ENCODE assay signal across 26 cellular contexts in genomic region chr4:176425035-176425434, GRCh38.
DNase-seq lines count a peak whose midpoint lies in the region; ATAC-seq, FAIRE-seq and TF ChIP-seq lines count a peak whose summit lies in the region.
"Had no signal": no experiment of that assay in that cellular context is flagged by ENCODE, and none has a peak within 500 bp of the region (broad histone marks: within the 10 kb centered on the region; RNA-seq: fewer than 3 reads in every experiment).

No MANE protein-coding gene starts in this region.

- H4K20me1 ChIP-seq in IMR-90 (ENCODE audit: insufficient read depth, low read length) (no peaks in the 10 kb centered on the region), Karpas-422 (ENCODE audit: insufficient read depth, low read depth, low read length) (no peaks in the 10 kb centered on the region)

- H3K56ac ChIP-seq in IMR-90 (ENCODE audit: extremely low read depth, insufficient read depth, low read length) = no peak overlapping the region

- no CpG with 5 or more reads among the region's 2 CpGs for WGBS in IMR-90 (ENCODE audit: extremely low coverage in 2 of 2, insufficient read length in 1 of 2), 2 experiments

- no peak overlapping the region for H3K9ac ChIP-seq in IMR-90 (ENCODE audit: low read depth, low read length)
- no peak overlapping the region for H3K9ac ChIP-seq in Karpas-422 (ENCODE audit: low read length)

- H3K4me2 ChIP-seq in IMR-90 (ENCODE audit: low read depth, low read length) (no peak overlapping the region), Karpas-422 (ENCODE audit: low read depth, low read length, poor library complexity, severe bottlenecking) (no peak overlapping the region)

- no peak overlapping the region for H3K23ac ChIP-seq in IMR-90 (ENCODE audit: low read depth, low read length)

- no peak for TF ChIP-seq POLR2A in IMR-90 (IDR thresholded peaks at IDR 0.05; ENCODE audit: low read depth, low read length)

- H3K4me3 ChIP-seq in IMR-90 (ENCODE audit: insufficient read depth, low read depth, low read length) = no peak overlapping the region
- no peak overlapping the region for H3K4me3 ChIP-seq in bronchial epithelial cell (ENCODE audit: low read depth, low read length)
- H3K4me3 ChIP-seq in Karpas-422 (ENCODE audit: low read length) = no peak overlapping the region
- H3K4me3 ChIP-seq: coronary artery, SJSA1, suprapubic skin had no signal

- H4K5ac ChIP-seq in IMR-90 (ENCODE audit: low read depth, low read length) = no peak overlapping the region

- H4K8ac ChIP-seq in IMR-90 (ENCODE audit: low read depth in 2 of 2, low read length in 2 of 2) = no peak overlapping the region

- CTCF ChIA-PET in IMR-90 (lab: Yijun Ruan, JAX) = no interaction called here

- no peak for TF ChIP-seq RAD21 in IMR-90 (IDR thresholded peaks at IDR 0.05; ENCODE audit: low read length)

- H3K27ac ChIP-seq in IMR-90 (ENCODE audit: insufficient read depth, low read length) (no peak overlapping the region), Karpas-422 (ENCODE audit: low read length) (no peak overlapping the region)
- H3K27ac ChIP-seq: C4-2B, coronary artery, SJSA1, suprapubic skin had no signal

- H3K79me1 ChIP-seq in IMR-90 (ENCODE audit: low read depth in 1 of 2, low read length in 2 of 2) = no peaks in the 10 kb centered on the region

- no peaks in the 10 kb centered on the region for H3K36me3 ChIP-seq in IMR-90 (ENCODE audit: control insufficient read depth, insufficient read depth, low read length)
- no peaks in the 10 kb centered on the region for H3K36me3 ChIP-seq in bronchial epithelial cell (ENCODE audit: control insufficient read depth, insufficient read depth, low read length)
- no peaks in the 10 kb centered on the region for H3K36me3 ChIP-seq in Karpas-422 (ENCODE audit: insufficient read depth, low read length)
- H3K36me3 ChIP-seq: SJSA1, suprapubic skin had no signal

- in situ Hi-C loops in IMR-90 (cut with MboI; ENCODE audit: low sequenced_read_pairs) = no loop called here

- no peaks in the 10 kb centered on the region for H3K27me3 ChIP-seq in IMR-90 (ENCODE audit: control insufficient read depth, insufficient read depth, low read length)
- no peaks in the 10 kb centered on the region for H3K27me3 ChIP-seq in bronchial epithelial cell (ENCODE audit: control insufficient read depth, insufficient read depth, low read length)
- no peaks in the 10 kb centered on the region for H3K27me3 ChIP-seq in Karpas-422 (ENCODE audit: low read length)
- H3K27me3 ChIP-seq: SJSA1, suprapubic skin had no signal

- H3K14ac ChIP-seq in IMR-90 (replicated peaks; ENCODE audit: low read depth, low read length) = no peak overlapping the region

- POLR2A ChIA-PET in IMR-90 (lab: Charles Lee; ENCODE audit: unreplicated experiment) = no interaction called here

- H3K9me3 ChIP-seq in IMR-90 (ENCODE audit: control insufficient read depth, insufficient read depth, low read length) (no peaks in the 10 kb centered on the region), Karpas-422 (ENCODE audit: low read length) (no peaks in the 10 kb centered on the region)
- H3K9me3 ChIP-seq: SJSA1, suprapubic skin had no signal

- H4K91ac ChIP-seq in IMR-90 (ENCODE audit: insufficient read depth, low read depth, low read length) = no peak overlapping the region

- no peak overlapping the region for H2AK9ac ChIP-seq in IMR-90 (replicated peaks; ENCODE audit: low read depth, low read length, poor library complexity)

- H3K18ac ChIP-seq in IMR-90 (ENCODE audit: low read depth, low read length) = no peak overlapping the region

- no peak overlapping the region for H2BK120ac ChIP-seq in IMR-90 (ENCODE audit: low read depth, low read length)

- ATAC-seq in IMR-90 (ENCODE audit: low read depth) = no peak
- ATAC-seq: left lobe of liver; naive thymus-derived CD4-positive, alpha-beta T cell; Panc1; stimulated activated naive B cell treated with anti-CD40 and anti-IgM and Interleukin-4, amounts not matched to agents 10 μg/mL and 1 μg/mL and 100 μg/mL, for 72 hours had no signal

- no peaks in the 10 kb centered on the region for H3K9me1 ChIP-seq in IMR-90 (ENCODE audit: insufficient read depth, low read length)

- peak; percentile 40 for DNase-seq in AG08395 (ENCODE audit: low spot score)
- DNase-seq in IMR-90 = peak; percentile 24
- DNase-seq in bronchial epithelial cell (ENCODE audit: low read depth) = peak; percentile 83
- DNase-seq in glomerular visceral epithelial cell (ENCODE audit: extremely low spot score) = peak; percentile 58
- no peak for DNase-seq in COR-L47 (lab: John Stamatoyannopoulos, UW)
- DNase-seq in NCI-H146 (lab: John Stamatoyannopoulos, UW) = no peak
- DNase-seq in activated CD4-positive, alpha-beta T cell treated with anti-CD3 and anti-CD28 coated beads, Interleukin-2, amount 50 U/mL, for 4 hours = no peak
- DNase-seq in Karpas-422 = no peak
- DNase-seq: activated CD4-positive, CD25-positive, alpha-beta regulatory T cell treated with anti-CD3 and anti-CD28 coated beads, Interleukin-2, amount 50 U/mL, for 72 hours; activated CD8-positive, alpha-beta memory T cell treated with anti-CD3 and anti-CD28 coated beads for 24 hours; activated T-cell treated with anti-CD3 and anti-CD28 coated beads, Interleukin-2, amount 50 U/mL, for 24 hours; Calu3; MM.1S; naive thymus-derived CD4-positive, alpha-beta T cell; NCI-H1436; NCI-H510A; occipital lobe; stimulated activated CD4-positive, alpha-beta T cell treated with anti-CD3 and anti-CD28 coated beads, Interleukin-4, amount 100 ng/mL, for 24 hours; stimulated activated naive B cell treated with anti-CD40 and anti-IgM and Interleukin-4, amounts not matched to agents 10 μg/mL and 1 μg/mL and 100 μg/mL, for 72 hours had no signal

- H2BK20ac ChIP-seq in IMR-90 (ENCODE audit: low read depth, low read length) = no peak overlapping the region

- no peak for FAIRE-seq in bronchial epithelial cell (lab: Jason Lieb, UNC)
- FAIRE-seq: GM19239 had no signal

- no peak overlapping the region for H3K4ac ChIP-seq in IMR-90 (ENCODE audit: low read depth, low read length)

- H3K9me2 ChIP-seq in Karpas-422 (replicated peaks; ENCODE audit: insufficient read depth, low read length) = no peaks in the 10 kb centered on the region

- no peaks in the 10 kb centered on the region; the same call in 1 of the 2 replicates for H3K4me1 ChIP-seq in IMR-90 (ENCODE audit: control insufficient read depth, insufficient read depth, low read length)
- H3K4me1 ChIP-seq in Karpas-422 (ENCODE audit: low read length) = no peaks in the 10 kb centered on the region
- H3K4me1 ChIP-seq: SJSA1, suprapubic skin had no signal

- dilution Hi-C loops in IMR-90 (cut with HindIII; ENCODE audit: low sequenced_read_pairs, unreplicated experiment) = no loop called here

- H2AK5ac ChIP-seq in IMR-90 (ENCODE audit: low read depth, low read length) = no peak overlapping the region

- no peak overlapping the region for H2BK15ac ChIP-seq in IMR-90 (ENCODE audit: low read depth, low read length)

- H3K79me2 ChIP-seq in Karpas-422 (ENCODE audit: low read length) = no peaks in the 10 kb centered on the region

- TF ChIP-seq CTCF in IMR-90 (conservative IDR thresholded peaks at IDR 0.05; ENCODE audit: low read depth, low read length) (no peak), bronchial epithelial cell (IDR thresholded peaks at IDR 0.05; ENCODE audit: insufficient read depth, low read length, severe bottlenecking) (no peak)

- no peak overlapping the region for H2BK5ac ChIP-seq in IMR-90 (ENCODE audit: low read depth, low read length, poor library complexity, severe bottlenecking)

- no peak overlapping the region for H2AFZ ChIP-seq in IMR-90 (replicated peaks; ENCODE audit: low read length, poor library complexity)
- H2AFZ ChIP-seq in Karpas-422 (ENCODE audit: low read length) = no peak overlapping the region

- intact Hi-C loops in IMR-90 (cut with micrococcal nuclease) = no loop called here

- no TSS peak for BruUV-seq in IMR-90 (replicated peaks; lab: Mats Ljungman, UMichigan)

TF ChIP-seq in IMR-90, 13 proteins besides CTCF, POLR2A, EP300 and RAD21:
- TF ChIP-seq BHLHE40 (IDR thresholded peaks at IDR 0.05; ENCODE audit: low read depth, low read length) (no peak), CEBPB (IDR thresholded peaks at IDR 0.05; ENCODE audit: low read depth, low read length) (peak; percentile 75), ELK1 (IDR thresholded peaks at IDR 0.05; ENCODE audit: borderline replicate concordance, low read depth, low read length) (no peak), MXI1 (IDR thresholded peaks at IDR 0.05; ENCODE audit: borderline replicate concordance, low read depth, low read length) (no peak), RCOR1 (IDR thresholded peaks at IDR 0.05; ENCODE audit: insufficient replicate concordance, low read length) (no peak), MAZ (IDR thresholded peaks at IDR 0.05; ENCODE audit: borderline replicate concordance, low read depth, low read length) (no peak)
- TF ChIP-seq, protein P1, sequence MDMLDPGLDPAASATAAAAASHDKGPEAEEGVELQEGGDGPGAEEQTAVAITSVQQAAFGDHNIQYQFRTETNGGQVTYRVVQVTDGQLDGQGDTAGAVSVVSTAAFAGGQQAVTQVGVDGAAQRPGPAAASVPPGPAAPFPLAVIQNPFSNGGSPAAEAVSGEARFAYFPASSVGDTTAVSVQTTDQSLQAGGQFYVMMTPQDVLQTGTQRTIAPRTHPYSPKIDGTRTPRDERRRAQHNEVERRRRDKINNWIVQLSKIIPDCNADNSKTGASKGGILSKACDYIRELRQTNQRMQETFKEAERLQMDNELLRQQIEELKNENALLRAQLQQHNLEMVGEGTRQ (IDR thresholded peaks at IDR 0.05; ENCODE audit: low read depth, low read length) = no peak

Comparison
In these comparisons a context has a peak if more than half of its experiments do, and no peak if none do; other contexts are left out.
1. DNase-seq: peak in AG08395 (single experiment), IMR-90 (single experiment), bronchial epithelial cell (single experiment) and glomerular visceral epithelial cell (single experiment); none in COR-L47 (single experiment), NCI-H146 (single experiment), activated CD4-positive, alpha-beta T cell treated with anti-CD3 and anti-CD28 coated beads, Interleukin-2, amount 50 U/mL, for 4 hours (0 of 2) and Karpas-422 (single experiment).